Comparison of ENCODE assay signal across 1 cellular context in the genomic region with DNA sequence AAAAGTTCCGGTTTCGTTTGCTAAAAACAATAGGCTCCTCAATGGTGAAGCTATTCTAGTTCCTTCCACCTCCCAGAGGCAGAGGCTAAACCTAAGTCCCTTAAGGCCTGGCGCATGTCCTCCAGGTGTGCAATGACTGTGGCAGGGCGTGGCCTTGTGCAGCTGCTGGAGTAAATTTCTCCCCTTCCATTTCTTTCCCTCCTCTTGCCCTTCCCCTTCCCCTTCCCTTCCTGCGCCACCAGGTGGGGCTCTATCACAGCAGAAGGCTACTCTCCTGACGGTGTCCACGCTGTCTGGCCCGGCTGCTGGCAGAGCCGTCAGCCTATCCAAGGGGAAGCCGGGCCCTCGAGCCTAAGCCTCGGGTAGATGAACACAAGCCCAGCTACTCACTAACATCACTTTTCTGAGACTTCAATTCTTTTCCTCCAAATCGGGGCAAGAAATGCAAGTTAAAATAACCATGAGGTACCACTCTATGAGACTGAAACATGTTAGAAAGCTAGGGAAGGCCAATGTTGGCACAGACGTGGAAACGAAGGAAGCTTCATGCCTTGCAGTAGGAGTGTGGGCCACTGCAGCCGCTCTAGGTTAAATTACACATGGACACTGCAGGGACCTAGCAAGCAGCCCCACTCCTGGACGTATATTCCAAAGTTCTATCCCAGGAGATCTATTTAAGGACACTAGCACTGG.
TF ChIP-seq lines count a peak whose summit lies in the region.

No MANE protein-coding gene starts in this region.

TF ChIP-seq in HepG2, 621 proteins besides CTCF, POLR2A, EP300 and RAD21 (continued from another document and continues in another):
- peak; percentile 35; the same call in 1 of the 2 replicates for TF ChIP-seq ELF3 (CRISPR knock-in tag; IDR thresholded peaks at IDR 0.05)
- no peak for TF ChIP-seq MYNN (CRISPR knock-in tag; IDR thresholded peaks at IDR 0.05; ENCODE audit: low read depth)
- TF ChIP-seq NRL (CRISPR knock-in tag; IDR thresholded peaks at IDR 0.05; ENCODE audit: borderline replicate concordance) = peak; percentile 75; the same call in 1 of the 2 replicates
- TF ChIP-seq ZNF788 (CRISPR knock-in tag; IDR thresholded peaks at IDR 0.05; ENCODE audit: borderline replicate concordance) = peak; percentile 36; the same call in 1 of the 2 replicates
- TF ChIP-seq KDM4B (CRISPR knock-in tag; IDR thresholded peaks at IDR 0.05) = no peak
- TF ChIP-seq, protein P1, sequence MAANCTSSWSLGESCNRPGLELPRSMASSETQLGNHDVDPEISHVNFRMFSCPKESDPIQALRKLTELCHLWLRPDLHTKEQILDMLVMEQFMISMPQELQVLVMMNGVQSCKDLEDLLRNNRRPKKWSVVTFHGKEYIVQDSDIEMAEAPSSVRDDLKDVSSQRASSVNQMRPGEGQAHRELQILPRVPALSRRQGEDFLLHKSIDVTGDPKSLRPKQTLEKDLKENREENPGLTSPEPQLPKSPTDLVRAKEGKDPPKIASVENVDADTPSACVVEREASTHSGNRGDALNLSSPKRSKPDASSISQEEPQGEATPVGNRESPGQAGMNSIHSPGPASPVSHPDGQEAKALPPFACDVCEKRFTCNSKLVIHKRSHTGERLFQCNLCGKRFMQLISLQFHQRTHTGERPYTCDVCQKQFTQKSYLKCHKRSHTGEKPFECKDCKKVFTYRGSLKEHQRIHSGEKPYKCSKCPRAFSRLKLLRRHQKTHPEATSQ (CRISPR knock-in tag; IDR thresholded peaks at IDR 0.05; ENCODE audit: borderline replicate concordance) = no peak
- 0 out of 2 replicates have a peak, but pooled peaks have one; percentile 19 for TF ChIP-seq ZBTB38 (CRISPR knock-in tag; IDR thresholded peaks at IDR 0.05)
- no peak for TF ChIP-seq ISX (CRISPR knock-in tag; conservative IDR thresholded peaks at IDR 0.05)
- peak; percentile 35; the same call in 1 of the 2 replicates for TF ChIP-seq SALL1 (CRISPR knock-in tag; IDR thresholded peaks at IDR 0.05)
- no peak for TF ChIP-seq NFIB (CRISPR knock-in tag; IDR thresholded peaks at IDR 0.05; ENCODE audit: borderline replicate concordance)
- no peak for TF ChIP-seq CCDC6 (CRISPR knock-in tag; IDR thresholded peaks at IDR 0.05)
- TF ChIP-seq ZNF556 (CRISPR knock-in tag; IDR thresholded peaks at IDR 0.05; ENCODE audit: borderline replicate concordance) = peak; percentile 50; the same call in 1 of the 2 replicates
- peak; percentile 25; the same call in 1 of the 2 replicates for TF ChIP-seq ZNF614 (CRISPR knock-in tag; IDR thresholded peaks at IDR 0.05; ENCODE audit: borderline replicate concordance)
- TF ChIP-seq KDM3A (CRISPR knock-in tag; IDR thresholded peaks at IDR 0.05; ENCODE audit: low read depth) = peak; percentile 69; the same call in 1 of the 2 replicates
- TF ChIP-seq XRCC5 (optimal IDR thresholded peaks at IDR 0.05; ENCODE audit: low read length) = peak; percentile 93
- no peak for TF ChIP-seq MAFK (conservative IDR thresholded peaks at IDR 0.05 in 1 of 2, IDR thresholded peaks at IDR 0.05 in 1 of 2; ENCODE audit: low read length in 2 of 2)
- no peak for TF ChIP-seq ZNF672 (CRISPR knock-in tag; IDR thresholded peaks at IDR 0.05)
- TF ChIP-seq FOXK1 (CRISPR knock-in tag; IDR thresholded peaks at IDR 0.05; ENCODE audit: borderline replicate concordance, low read depth) = peak; percentile 56; the same call in 1 of the 2 replicates
- TF ChIP-seq, protein P2, sequence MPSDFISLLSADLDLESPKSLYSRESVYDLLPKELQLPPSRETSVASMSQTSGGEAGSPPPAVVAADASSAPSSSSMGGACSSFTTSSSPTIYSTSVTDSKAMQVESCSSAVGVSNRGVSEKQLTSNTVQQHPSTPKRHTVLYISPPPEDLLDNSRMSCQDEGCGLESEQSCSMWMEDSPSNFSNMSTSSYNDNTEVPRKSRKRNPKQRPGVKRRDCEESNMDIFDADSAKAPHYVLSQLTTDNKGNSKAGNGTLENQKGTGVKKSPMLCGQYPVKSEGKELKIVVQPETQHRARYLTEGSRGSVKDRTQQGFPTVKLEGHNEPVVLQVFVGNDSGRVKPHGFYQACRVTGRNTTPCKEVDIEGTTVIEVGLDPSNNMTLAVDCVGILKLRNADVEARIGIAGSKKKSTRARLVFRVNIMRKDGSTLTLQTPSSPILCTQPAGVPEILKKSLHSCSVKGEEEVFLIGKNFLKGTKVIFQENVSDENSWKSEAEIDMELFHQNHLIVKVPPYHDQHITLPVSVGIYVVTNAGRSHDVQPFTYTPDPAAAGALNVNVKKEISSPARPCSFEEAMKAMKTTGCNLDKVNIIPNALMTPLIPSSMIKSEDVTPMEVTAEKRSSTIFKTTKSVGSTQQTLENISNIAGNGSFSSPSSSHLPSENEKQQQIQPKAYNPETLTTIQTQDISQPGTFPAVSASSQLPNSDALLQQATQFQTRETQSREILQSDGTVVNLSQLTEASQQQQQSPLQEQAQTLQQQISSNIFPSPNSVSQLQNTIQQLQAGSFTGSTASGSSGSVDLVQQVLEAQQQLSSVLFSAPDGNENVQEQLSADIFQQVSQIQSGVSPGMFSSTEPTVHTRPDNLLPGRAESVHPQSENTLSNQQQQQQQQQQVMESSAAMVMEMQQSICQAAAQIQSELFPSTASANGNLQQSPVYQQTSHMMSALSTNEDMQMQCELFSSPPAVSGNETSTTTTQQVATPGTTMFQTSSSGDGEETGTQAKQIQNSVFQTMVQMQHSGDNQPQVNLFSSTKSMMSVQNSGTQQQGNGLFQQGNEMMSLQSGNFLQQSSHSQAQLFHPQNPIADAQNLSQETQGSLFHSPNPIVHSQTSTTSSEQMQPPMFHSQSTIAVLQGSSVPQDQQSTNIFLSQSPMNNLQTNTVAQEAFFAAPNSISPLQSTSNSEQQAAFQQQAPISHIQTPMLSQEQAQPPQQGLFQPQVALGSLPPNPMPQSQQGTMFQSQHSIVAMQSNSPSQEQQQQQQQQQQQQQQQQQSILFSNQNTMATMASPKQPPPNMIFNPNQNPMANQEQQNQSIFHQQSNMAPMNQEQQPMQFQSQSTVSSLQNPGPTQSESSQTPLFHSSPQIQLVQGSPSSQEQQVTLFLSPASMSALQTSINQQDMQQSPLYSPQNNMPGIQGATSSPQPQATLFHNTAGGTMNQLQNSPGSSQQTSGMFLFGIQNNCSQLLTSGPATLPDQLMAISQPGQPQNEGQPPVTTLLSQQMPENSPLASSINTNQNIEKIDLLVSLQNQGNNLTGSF (CRISPR knock-in tag; IDR thresholded peaks at IDR 0.05) = no peak
- 0 out of 2 replicates have a peak, but pooled peaks have one; percentile 36 for TF ChIP-seq ZSCAN29 (CRISPR knock-in tag; conservative IDR thresholded peaks at IDR 0.05)
- 0 out of 2 replicates have a peak, but pooled peaks have one; percentile 59 for TF ChIP-seq BORCS8-MEF2B (CRISPR knock-in tag; IDR thresholded peaks at IDR 0.05)
- no peak for TF ChIP-seq TOE1 (CRISPR knock-in tag; IDR thresholded peaks at IDR 0.05)
- no peak for TF ChIP-seq ZC3H4 (CRISPR knock-in tag; IDR thresholded peaks at IDR 0.05; ENCODE audit: borderline replicate concordance)
- TF ChIP-seq MIXL1 (CRISPR knock-in tag; IDR thresholded peaks at IDR 0.05) = 0 out of 2 replicates have a peak, but pooled peaks have one; percentile 25
- TF ChIP-seq, protein P3, sequence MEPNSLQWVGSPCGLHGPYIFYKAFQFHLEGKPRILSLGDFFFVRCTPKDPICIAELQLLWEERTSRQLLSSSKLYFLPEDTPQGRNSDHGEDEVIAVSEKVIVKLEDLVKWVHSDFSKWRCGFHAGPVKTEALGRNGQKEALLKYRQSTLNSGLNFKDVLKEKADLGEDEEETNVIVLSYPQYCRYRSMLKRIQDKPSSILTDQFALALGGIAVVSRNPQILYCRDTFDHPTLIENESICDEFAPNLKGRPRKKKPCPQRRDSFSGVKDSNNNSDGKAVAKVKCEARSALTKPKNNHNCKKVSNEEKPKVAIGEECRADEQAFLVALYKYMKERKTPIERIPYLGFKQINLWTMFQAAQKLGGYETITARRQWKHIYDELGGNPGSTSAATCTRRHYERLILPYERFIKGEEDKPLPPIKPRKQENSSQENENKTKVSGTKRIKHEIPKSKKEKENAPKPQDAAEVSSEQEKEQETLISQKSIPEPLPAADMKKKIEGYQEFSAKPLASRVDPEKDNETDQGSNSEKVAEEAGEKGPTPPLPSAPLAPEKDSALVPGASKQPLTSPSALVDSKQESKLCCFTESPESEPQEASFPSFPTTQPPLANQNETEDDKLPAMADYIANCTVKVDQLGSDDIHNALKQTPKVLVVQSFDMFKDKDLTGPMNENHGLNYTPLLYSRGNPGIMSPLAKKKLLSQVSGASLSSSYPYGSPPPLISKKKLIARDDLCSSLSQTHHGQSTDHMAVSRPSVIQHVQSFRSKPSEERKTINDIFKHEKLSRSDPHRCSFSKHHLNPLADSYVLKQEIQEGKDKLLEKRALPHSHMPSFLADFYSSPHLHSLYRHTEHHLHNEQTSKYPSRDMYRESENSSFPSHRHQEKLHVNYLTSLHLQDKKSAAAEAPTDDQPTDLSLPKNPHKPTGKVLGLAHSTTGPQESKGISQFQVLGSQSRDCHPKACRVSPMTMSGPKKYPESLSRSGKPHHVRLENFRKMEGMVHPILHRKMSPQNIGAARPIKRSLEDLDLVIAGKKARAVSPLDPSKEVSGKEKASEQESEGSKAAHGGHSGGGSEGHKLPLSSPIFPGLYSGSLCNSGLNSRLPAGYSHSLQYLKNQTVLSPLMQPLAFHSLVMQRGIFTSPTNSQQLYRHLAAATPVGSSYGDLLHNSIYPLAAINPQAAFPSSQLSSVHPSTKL (CRISPR knock-in tag; IDR thresholded peaks at IDR 0.05) = peak; percentile 22; the same call in 1 of the 2 replicates
- peak; percentile 61; the same call in 1 of the 2 replicates for TF ChIP-seq SMAD3 (CRISPR knock-in tag; IDR thresholded peaks at IDR 0.05)
- TF ChIP-seq KLF16 (CRISPR knock-in tag; IDR thresholded peaks at IDR 0.05) = peak in 1 of 2 experiments; percentile 63; a peak in 1 of 4 replicates
- TF ChIP-seq, protein P4, sequence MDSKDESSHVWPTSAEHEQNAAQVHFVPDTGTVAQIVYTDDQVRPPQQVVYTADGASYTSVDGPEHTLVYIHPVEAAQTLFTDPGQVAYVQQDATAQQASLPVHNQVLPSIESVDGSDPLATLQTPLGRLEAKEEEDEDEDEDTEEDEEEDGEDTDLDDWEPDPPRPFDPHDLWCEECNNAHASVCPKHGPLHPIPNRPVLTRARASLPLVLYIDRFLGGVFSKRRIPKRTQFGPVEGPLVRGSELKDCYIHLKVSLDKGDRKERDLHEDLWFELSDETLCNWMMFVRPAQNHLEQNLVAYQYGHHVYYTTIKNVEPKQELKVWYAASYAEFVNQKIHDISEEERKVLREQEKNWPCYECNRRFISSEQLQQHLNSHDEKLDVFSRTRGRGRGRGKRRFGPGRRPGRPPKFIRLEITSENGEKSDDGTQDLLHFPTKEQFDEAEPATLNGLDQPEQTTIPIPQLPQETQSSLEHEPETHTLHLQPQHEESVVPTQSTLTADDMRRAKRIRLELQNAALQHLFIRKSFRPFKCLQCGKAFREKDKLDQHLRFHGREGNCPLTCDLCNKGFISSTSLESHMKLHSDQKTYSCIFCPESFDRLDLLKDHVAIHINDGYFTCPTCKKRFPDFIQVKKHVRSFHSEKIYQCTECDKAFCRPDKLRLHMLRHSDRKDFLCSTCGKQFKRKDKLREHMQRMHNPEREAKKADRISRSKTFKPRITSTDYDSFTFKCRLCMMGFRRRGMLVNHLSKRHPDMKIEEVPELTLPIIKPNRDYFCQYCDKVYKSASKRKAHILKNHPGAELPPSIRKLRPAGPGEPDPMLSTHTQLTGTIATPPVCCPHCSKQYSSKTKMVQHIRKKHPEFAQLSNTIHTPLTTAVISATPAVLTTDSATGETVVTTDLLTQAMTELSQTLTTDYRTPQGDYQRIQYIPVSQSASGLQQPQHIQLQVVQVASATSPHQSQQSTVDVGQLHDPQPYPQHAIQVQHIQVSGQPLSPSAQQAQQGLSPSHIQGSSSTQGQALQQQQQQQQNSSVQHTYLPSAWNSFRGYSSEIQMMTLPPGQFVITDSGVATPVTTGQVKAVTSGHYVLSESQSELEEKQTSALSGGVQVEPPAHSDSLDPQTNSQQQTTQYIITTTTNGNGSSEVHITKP (CRISPR knock-in tag; IDR thresholded peaks at IDR 0.05; ENCODE audit: low read depth) = no peak
- TF ChIP-seq, protein P5, sequence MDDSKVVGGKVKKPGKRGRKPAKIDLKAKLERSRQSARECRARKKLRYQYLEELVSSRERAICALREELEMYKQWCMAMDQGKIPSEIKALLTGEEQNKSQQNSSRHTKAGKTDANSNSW (CRISPR knock-in tag; IDR thresholded peaks at IDR 0.05; ENCODE audit: borderline replicate concordance) = no peak
- no peak for TF ChIP-seq MATR3 (CRISPR knock-in tag; IDR thresholded peaks at IDR 0.05)
- TF ChIP-seq, protein P6, sequence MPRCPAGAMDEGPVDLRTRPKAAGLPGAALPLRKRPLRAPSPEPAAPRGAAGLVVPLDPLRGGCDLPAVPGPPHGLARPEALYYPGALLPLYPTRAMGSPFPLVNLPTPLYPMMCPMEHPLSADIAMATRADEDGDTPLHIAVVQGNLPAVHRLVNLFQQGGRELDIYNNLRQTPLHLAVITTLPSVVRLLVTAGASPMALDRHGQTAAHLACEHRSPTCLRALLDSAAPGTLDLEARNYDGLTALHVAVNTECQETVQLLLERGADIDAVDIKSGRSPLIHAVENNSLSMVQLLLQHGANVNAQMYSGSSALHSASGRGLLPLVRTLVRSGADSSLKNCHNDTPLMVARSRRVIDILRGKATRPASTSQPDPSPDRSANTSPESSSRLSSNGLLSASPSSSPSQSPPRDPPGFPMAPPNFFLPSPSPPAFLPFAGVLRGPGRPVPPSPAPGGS (CRISPR knock-in tag; IDR thresholded peaks at IDR 0.05) = no peak
- TF ChIP-seq, protein P7, sequence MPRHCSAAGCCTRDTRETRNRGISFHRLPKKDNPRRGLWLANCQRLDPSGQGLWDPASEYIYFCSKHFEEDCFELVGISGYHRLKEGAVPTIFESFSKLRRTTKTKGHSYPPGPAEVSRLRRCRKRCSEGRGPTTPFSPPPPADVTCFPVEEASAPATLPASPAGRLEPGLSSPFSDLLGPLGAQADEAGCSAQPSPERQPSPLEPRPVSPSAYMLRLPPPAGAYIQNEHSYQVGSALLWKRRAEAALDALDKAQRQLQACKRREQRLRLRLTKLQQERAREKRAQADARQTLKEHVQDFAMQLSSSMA (CRISPR knock-in tag; IDR thresholded peaks at IDR 0.05) = no peak
- TF ChIP-seq, protein P8, sequence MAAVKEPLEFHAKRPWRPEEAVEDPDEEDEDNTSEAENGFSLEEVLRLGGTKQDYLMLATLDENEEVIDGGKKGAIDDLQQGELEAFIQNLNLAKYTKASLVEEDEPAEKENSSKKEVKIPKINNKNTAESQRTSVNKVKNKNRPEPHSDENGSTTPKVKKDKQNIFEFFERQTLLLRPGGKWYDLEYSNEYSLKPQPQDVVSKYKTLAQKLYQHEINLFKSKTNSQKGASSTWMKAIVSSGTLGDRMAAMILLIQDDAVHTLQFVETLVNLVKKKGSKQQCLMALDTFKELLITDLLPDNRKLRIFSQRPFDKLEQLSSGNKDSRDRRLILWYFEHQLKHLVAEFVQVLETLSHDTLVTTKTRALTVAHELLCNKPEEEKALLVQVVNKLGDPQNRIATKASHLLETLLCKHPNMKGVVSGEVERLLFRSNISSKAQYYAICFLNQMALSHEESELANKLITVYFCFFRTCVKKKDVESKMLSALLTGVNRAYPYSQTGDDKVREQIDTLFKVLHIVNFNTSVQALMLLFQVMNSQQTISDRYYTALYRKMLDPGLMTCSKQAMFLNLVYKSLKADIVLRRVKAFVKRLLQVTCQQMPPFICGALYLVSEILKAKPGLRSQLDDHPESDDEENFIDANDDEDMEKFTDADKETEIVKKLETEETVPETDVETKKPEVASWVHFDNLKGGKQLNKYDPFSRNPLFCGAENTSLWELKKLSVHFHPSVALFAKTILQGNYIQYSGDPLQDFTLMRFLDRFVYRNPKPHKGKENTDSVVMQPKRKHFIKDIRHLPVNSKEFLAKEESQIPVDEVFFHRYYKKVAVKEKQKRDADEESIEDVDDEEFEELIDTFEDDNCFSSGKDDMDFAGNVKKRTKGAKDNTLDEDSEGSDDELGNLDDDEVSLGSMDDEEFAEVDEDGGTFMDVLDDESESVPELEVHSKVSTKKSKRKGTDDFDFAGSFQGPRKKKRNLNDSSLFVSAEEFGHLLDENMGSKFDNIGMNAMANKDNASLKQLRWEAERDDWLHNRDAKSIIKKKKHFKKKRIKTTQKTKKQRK (IDR thresholded peaks at IDR 0.05; ENCODE audit: low read length) = no peak
- TF ChIP-seq GLI4 (CRISPR knock-in tag; IDR thresholded peaks at IDR 0.05; ENCODE audit: borderline replicate concordance) = peak; percentile 77; the same call in 1 of the 2 replicates
- TF ChIP-seq ZNF124 (CRISPR knock-in tag; IDR thresholded peaks at IDR 0.05) = 0 out of 2 replicates have a peak, but pooled peaks have one; percentile 55
